11 cellular contexts compared by ENCODE assay signal in the genomic region with DNA sequence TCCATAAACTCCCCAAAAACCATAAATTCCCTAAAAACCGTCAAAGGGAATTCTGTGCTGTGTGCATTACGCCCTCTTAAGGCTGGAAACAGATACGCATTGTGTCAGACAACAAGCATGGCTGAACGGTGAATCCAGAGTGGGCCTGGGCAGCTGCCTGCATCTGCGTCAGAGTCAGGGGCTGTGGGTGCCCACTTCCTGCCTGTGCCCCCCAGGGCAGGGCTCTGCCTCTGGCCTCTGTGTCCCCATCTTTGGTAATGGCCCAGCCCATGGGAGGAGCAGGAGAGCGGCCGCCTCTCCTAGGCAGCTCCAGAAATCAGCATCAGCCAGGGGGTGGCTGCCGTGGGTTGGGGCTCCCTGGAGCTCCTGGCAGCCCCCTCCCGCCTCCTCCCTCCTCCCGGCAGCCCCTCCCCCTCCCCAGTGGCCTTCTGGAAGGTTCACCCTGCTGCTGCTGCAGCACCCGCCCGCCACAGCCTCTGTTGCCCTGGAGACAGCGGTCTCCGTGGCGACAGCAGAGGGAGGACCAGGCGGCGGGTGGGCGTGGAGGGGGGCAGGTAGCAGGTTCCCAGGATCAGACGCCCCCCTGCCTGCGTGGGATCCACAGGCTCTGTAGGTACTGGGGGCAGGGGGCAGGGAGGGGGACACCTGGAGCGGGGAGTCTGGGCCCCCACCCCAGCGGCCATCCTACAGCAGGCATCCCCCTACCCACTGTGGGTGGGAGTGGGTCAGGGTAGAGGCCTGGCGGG. TPM values are rescaled to one million over a fixed set of nuclear protein-coding genes. Genes with fewer than 3 reads are reported as not detected.
A peak's percentile ranks its signal among the peaks of the same experiment; 100 is the strongest.
DNase-seq lines count a peak whose midpoint lies in the region; ATAC-seq and TF ChIP-seq lines count a peak whose summit lies in the region.
"Had no signal": no experiment of that assay in that cellular context is flagged by ENCODE, and none has a peak within 500 bp of the region (broad histone marks: within the 10 kb centered on the region; RNA-seq: fewer than 3 reads in every experiment).

No MANE protein-coding gene starts in this region.

- H3K36me3 ChIP-seq in BLaER1, result no peaks in the 10 kb centered on the region
- no peaks in the 10 kb centered on the region for H3K36me3 ChIP-seq in lower lobe of right lung
- H3K36me3 ChIP-seq: thyroid gland had no signal

- no peak overlapping the region for H3K27ac ChIP-seq in BLaER1
- peak overlapping the region; percentile 80 for H3K27ac ChIP-seq in angular gyrus (ENCODE audit: low read depth, low read length)
- H3K27ac ChIP-seq in lower lobe of right lung, result no peak overlapping the region
- H3K27ac ChIP-seq: thyroid gland had no signal

- peak; percentile 29 for DNase-seq in HCEC 1CT
- DNase-seq in lower lobe of right lung, result no peak
- no peak for DNase-seq in activated CD8-positive, alpha-beta memory T cell treated with anti-CD3 and anti-CD28 coated beads, Interleukin-2, amount 10 ng/mL, durations not matched to agents 7 days and 5 days
- DNase-seq in activated T-cell treated with anti-CD3 and anti-CD28 coated beads, Interleukin-2, amount 50 U/mL, for 4 hours, result no peak
- DNase-seq in activated T-helper 2 cell treated with anti-CD3 and anti-CD28 coated beads, Interferon-gamma antibody, Interleukin-2, Interleukin-4, amounts not matched to agents 10 μg/mL and 5 μg/mL and 100 μg/mL, durations not matched to agents 14 hours and 24 hours and 36 hours (ENCODE audit: low spot score), result no peak
- no peak for DNase-seq in activated T-cell treated with anti-CD3 and anti-CD28 coated beads, Interleukin-2, amount 50 U/mL, for 1 hour
- DNase-seq: activated T-cell treated with anti-CD3 and anti-CD28 coated beads, Interleukin-2, amount 50 U/mL, for 72 hours; NK-92 treated with Interleukin-12 subunit alpha and Interleukin-12 subunit beta, amount 100 ng/mL, for 24 hours; thyroid gland had no signal

- no peaks in the 10 kb centered on the region for H3K9me3 Mint-ChIP-seq in activated CD8-positive, alpha-beta memory T cell treated with anti-CD3 and anti-CD28 coated beads, Interleukin-2, amount 10 ng/mL, durations not matched to agents 7 days and 5 days (ENCODE audit: low read depth)
- no peaks in the 10 kb centered on the region for H3K9me3 Mint-ChIP-seq in activated T-cell treated with anti-CD3 and anti-CD28 coated beads, Interleukin-2, amount 50 U/mL, for 4 hours
- no peaks in the 10 kb centered on the region for H3K9me3 Mint-ChIP-seq in activated T-helper 2 cell treated with anti-CD3 and anti-CD28 coated beads, Interferon-gamma antibody, Interleukin-2, Interleukin-4, amounts not matched to agents 10 μg/mL and 5 μg/mL and 100 μg/mL, durations not matched to agents 14 hours and 24 hours and 36 hours
- H3K9me3 Mint-ChIP-seq: activated T-cell treated with anti-CD3 and anti-CD28 coated beads, Interleukin-2, amount 50 U/mL, for 72 hours had no signal

- peaks cover 40% of the 10 kb centered on the region for H3K27me3 ChIP-seq in BLaER1
- peaks cover 55% of the 10 kb centered on the region for H3K27me3 ChIP-seq in lower lobe of right lung (ENCODE audit: low read depth)

- H3K4me3 Mint-ChIP-seq in activated CD8-positive, alpha-beta memory T cell treated with anti-CD3 and anti-CD28 coated beads, Interleukin-2, amount 10 ng/mL, durations not matched to agents 7 days and 5 days, result no peak overlapping the region
- H3K4me3 Mint-ChIP-seq in activated T-cell treated with anti-CD3 and anti-CD28 coated beads, Interleukin-2, amount 50 U/mL, for 4 hours, result no peak overlapping the region
- H3K4me3 Mint-ChIP-seq in activated T-helper 2 cell treated with anti-CD3 and anti-CD28 coated beads, Interferon-gamma antibody, Interleukin-2, Interleukin-4, amounts not matched to agents 10 μg/mL and 5 μg/mL and 100 μg/mL, durations not matched to agents 14 hours and 24 hours and 36 hours (ENCODE audit: low read depth), result no peak overlapping the region
- H3K4me3 Mint-ChIP-seq: activated T-cell treated with anti-CD3 and anti-CD28 coated beads, Interleukin-2, amount 50 U/mL, for 72 hours had no signal

- CTCF ChIA-PET in activated CD8-positive, alpha-beta memory T cell treated with anti-CD3 and anti-CD28 coated beads, Interleukin-2, amount 10 ng/mL, durations not matched to agents 7 days and 5 days (lab: Charles Lee), result no interaction called here

- peaks cover 7% of the 10 kb centered on the region for H3K4me1 Mint-ChIP-seq in activated CD8-positive, alpha-beta memory T cell treated with anti-CD3 and anti-CD28 coated beads, Interleukin-2, amount 10 ng/mL, durations not matched to agents 7 days and 5 days
- peaks cover 12% of the 10 kb centered on the region for H3K4me1 Mint-ChIP-seq in activated T-cell treated with anti-CD3 and anti-CD28 coated beads, Interleukin-2, amount 50 U/mL, for 4 hours (ENCODE audit: low read depth)
- peaks cover 4% of the 10 kb centered on the region for H3K4me1 Mint-ChIP-seq in activated T-helper 2 cell treated with anti-CD3 and anti-CD28 coated beads, Interferon-gamma antibody, Interleukin-2, Interleukin-4, amounts not matched to agents 10 μg/mL and 5 μg/mL and 100 μg/mL, durations not matched to agents 14 hours and 24 hours and 36 hours (ENCODE audit: low read depth)

- peak overlapping the region; percentile 78 for H3K4me2 ChIP-seq in BLaER1

- H3K27me3 Mint-ChIP-seq in activated CD8-positive, alpha-beta memory T cell treated with anti-CD3 and anti-CD28 coated beads, Interleukin-2, amount 10 ng/mL, durations not matched to agents 7 days and 5 days, result peaks cover 32% of the 10 kb centered on the region
- H3K27me3 Mint-ChIP-seq in activated T-cell treated with anti-CD3 and anti-CD28 coated beads, Interleukin-2, amount 50 U/mL, for 4 hours (ENCODE audit: low read depth), result peaks cover 34% of the 10 kb centered on the region
- peaks cover 25% of the 10 kb centered on the region for H3K27me3 Mint-ChIP-seq in activated T-helper 2 cell treated with anti-CD3 and anti-CD28 coated beads, Interferon-gamma antibody, Interleukin-2, Interleukin-4, amounts not matched to agents 10 μg/mL and 5 μg/mL and 100 μg/mL, durations not matched to agents 14 hours and 24 hours and 36 hours (ENCODE audit: low read depth)

- no peaks in the 10 kb centered on the region for H3K36me3 Mint-ChIP-seq in activated CD8-positive, alpha-beta memory T cell treated with anti-CD3 and anti-CD28 coated beads, Interleukin-2, amount 10 ng/mL, durations not matched to agents 7 days and 5 days
- no peaks in the 10 kb centered on the region for H3K36me3 Mint-ChIP-seq in activated T-cell treated with anti-CD3 and anti-CD28 coated beads, Interleukin-2, amount 50 U/mL, for 4 hours (ENCODE audit: insufficient read depth)
- H3K36me3 Mint-ChIP-seq in activated T-helper 2 cell treated with anti-CD3 and anti-CD28 coated beads, Interferon-gamma antibody, Interleukin-2, Interleukin-4, amounts not matched to agents 10 μg/mL and 5 μg/mL and 100 μg/mL, durations not matched to agents 14 hours and 24 hours and 36 hours (ENCODE audit: low read depth), result no peaks in the 10 kb centered on the region

- no peak overlapping the region for H3K27ac Mint-ChIP-seq in activated CD8-positive, alpha-beta memory T cell treated with anti-CD3 and anti-CD28 coated beads, Interleukin-2, amount 10 ng/mL, durations not matched to agents 7 days and 5 days
- no peak overlapping the region for H3K27ac Mint-ChIP-seq in activated T-helper 2 cell treated with anti-CD3 and anti-CD28 coated beads, Interferon-gamma antibody, Interleukin-2, Interleukin-4, amounts not matched to agents 10 μg/mL and 5 μg/mL and 100 μg/mL, durations not matched to agents 14 hours and 24 hours and 36 hours
- H3K27ac Mint-ChIP-seq: activated T-cell treated with anti-CD3 and anti-CD28 coated beads, Interleukin-2, amount 50 U/mL, for 72 hours had no signal

- H4K20me1 ChIP-seq in BLaER1, result peaks cover 70% of the 10 kb centered on the region

- intact Hi-C loops in lower lobe of right lung (cut with DNase I), result no loop called here
- intact Hi-C loops in activated T-helper 2 cell treated with anti-CD3 and anti-CD28 coated beads, Interferon-gamma antibody, Interleukin-2, Interleukin-4, amounts not matched to agents 10 μg/mL and 5 μg/mL and 100 μg/mL, durations not matched to agents 14 hours and 24 hours and 36 hours (cut with micrococcal nuclease), result no loop called here

- peak; percentile 4 for TF ChIP-seq CTCF in lower lobe of right lung (IDR thresholded peaks at IDR 0.05)

- H3K9ac ChIP-seq in BLaER1, result no peak overlapping the region

- no peak for ATAC-seq in lower lobe of right lung
- no peak for ATAC-seq in activated CD8-positive, alpha-beta memory T cell treated with anti-CD3 and anti-CD28 coated beads, Interleukin-2, amount 10 ng/mL, durations not matched to agents 7 days and 5 days
- no peak for ATAC-seq in activated T-cell treated with anti-CD3 and anti-CD28 coated beads, Interleukin-2, amount 50 U/mL, for 4 hours
- ATAC-seq: activated T-cell treated with anti-CD3 and anti-CD28 coated beads, Interleukin-2, amount 50 U/mL, for 72 hours had no signal

- H3K4me1 ChIP-seq in BLaER1 (peaks cover 74% of the 10 kb centered on the region), lower lobe of right lung (peaks cover 25% of the 10 kb centered on the region)

- H3K9me3 ChIP-seq in BLaER1 (no peaks in the 10 kb centered on the region), lower lobe of right lung (no peaks in the 10 kb centered on the region)
- H3K9me3 ChIP-seq: thyroid gland had no signal

- H3K4me3 ChIP-seq in BLaER1 (no peak overlapping the region), lower lobe of right lung (no peak overlapping the region)
- H3K4me3 ChIP-seq: thyroid gland had no signal

RNA-seq across cellular contexts. Expression of gene MMP17, which starts 5.9 kb away (rescaled TPM):
- total RNA-seq in lower lobe of right lung, result 2.5 TPM
- not detected for total RNA-seq in activated CD8-positive, alpha-beta memory T cell treated with anti-CD3 and anti-CD28 coated beads, Interleukin-2, amount 10 ng/mL, durations not matched to agents 7 days and 5 days
- under 1 TPM; 0.28 to 0.92 (median 0.46) TPM for total RNA-seq in activated T-cell treated with anti-CD3 and anti-CD28 coated beads, Interleukin-2, amount 50 U/mL, for 4 hours
- 0.25 and 0.62 TPM in 2 replicates for total RNA-seq in activated T-helper 2 cell treated with anti-CD3 and anti-CD28 coated beads, Interferon-gamma antibody, Interleukin-2, Interleukin-4, amounts not matched to agents 10 μg/mL and 5 μg/mL and 100 μg/mL, durations not matched to agents 14 hours and 24 hours and 36 hours
- total RNA-seq: activated T-cell treated with anti-CD3 and anti-CD28 coated beads, Interleukin-2, amount 50 U/mL, for 72 hours had no signal
